Comparison of ENCODE assay signal across 34 cellular contexts in the genomic region with DNA sequence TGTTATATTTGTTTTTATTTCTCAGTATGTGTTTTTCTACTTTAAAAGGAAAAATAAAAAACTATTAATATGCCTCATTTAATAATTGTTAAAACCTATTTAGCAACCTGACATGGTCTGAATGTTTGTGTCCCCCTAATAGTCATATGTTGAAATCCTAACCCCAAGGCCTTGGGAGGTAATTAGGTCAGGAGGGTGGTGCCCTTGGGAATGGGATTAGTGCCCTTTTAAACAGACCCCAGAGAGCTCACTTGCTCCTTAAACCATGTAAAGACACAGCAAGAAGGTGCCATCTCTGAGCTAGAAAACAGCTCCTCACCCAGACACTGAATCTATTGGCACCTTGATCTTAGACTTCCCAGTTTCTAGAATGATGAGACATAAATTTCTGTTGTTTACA.
"Had no signal": no experiment of that assay in that cellular context is flagged by ENCODE, and none has a peak within 500 bp of the region (broad histone marks: within the 10 kb centered on the region; RNA-seq: fewer than 3 reads in every experiment).

No MANE protein-coding gene starts in this region.

- DNase-seq: Karpas-422, Kasumi-1, MG63, MM.1S, MV-4-11, NCI-H1048, NCI-H1092, NCI-H1092 treated with DMSO at 0.1 percent for 48 hours, NCI-H1105, NCI-H1105 treated with DMSO at 0.1 percent for 48 hours, NCI-H1417, NCI-H1417 treated with DMSO at 0.1 percent for 48 hours, NCI-H1436, NCI-H1436 treated with DMSO at 0.1 percent for 48 hours, NCI-H146, NCI-H1694, NCI-H1694 treated with DMSO at 0.1 percent for 48 hours, NCI-H187, NCI-H187 treated with DMSO at 0.1 percent for 48 hours, NCI-H1930, NCI-H2029, NCI-H2029 treated with DMSO at 0.1 percent for 48 hours, NCI-H2081, NCI-H2081 treated with DMSO at 0.1 percent for 48 hours, NCI-H2107, NCI-H2171, NCI-H2171 treated with DMSO at 0.1 percent for 48 hours, NCI-H2227 treated with DMSO at 0.1 percent for 48 hours, NCI-H226, NCI-H345, NCI-H446, NCI-H446 treated with DMSO at 0.1 percent for 48 hours, NCI-H510A, NCI-H510A treated with DMSO at 0.1 percent for 48 hours had no signal

- H3K4me3 ChIP-seq: MG63 had no signal

- H3K27me3 ChIP-seq: MG63 had no signal

- H3K36me3 ChIP-seq: MG63 had no signal

- H3K9me3 ChIP-seq: MG63 had no signal
